ENCODE assay signal across 20 cellular contexts in the genomic region with DNA sequence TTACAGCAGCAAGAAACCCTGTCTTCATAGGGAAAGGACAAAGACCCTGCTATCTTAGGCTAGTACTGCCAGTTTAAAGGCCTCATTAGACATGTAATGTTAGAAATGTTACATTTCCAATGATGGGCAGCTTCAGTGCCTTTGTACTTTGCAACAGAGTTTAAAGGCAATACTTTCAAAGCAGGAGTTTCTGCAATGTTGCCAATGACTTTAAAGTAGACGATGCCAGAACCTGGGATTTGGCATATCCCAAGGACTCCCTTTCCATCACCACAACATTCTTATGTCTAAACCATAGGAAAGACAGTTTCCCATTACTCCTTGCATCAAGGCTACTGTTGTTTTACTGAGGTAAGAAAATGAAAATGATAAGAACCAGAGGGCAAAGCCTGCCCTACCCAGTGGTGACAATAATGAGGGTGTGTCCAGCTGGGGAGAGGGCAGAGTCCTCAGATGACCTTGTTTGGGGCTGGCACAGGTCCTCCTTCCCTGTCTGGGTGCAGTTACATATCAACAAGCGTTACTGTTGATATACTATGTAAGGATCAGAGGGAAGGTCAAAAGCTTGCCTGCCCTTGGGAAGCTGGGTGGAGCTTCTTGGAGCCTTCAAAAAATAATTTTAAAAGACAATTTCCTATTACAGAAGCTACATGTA. TPM values are rescaled to one million over a fixed set of nuclear protein-coding genes. Genes with fewer than 3 reads are reported as not detected.
DNase-seq lines count a peak whose midpoint lies in the region; ATAC-seq, FAIRE-seq and TF ChIP-seq lines count a peak whose summit lies in the region.
"Had no signal": no experiment of that assay in that cellular context is flagged by ENCODE, and none has a peak within 500 bp of the region (broad histone marks: within the 10 kb centered on the region; RNA-seq: fewer than 3 reads in every experiment).

No MANE protein-coding gene starts in this region.

- no peak overlapping the region for H3K9ac ChIP-seq in duodenal mucosa (ENCODE audit: low read depth in 1 of 2, low read length in 2 of 2)
- no peak overlapping the region for H3K9ac ChIP-seq in liver (ENCODE audit: low read depth in 1 of 2, low read length in 2 of 2)

- peaks cover 0 to 11% (median 0%) of the 10 kb centered on the region in 4 donors for H3K4me1 ChIP-seq in Peyer's patch
- H3K4me1 ChIP-seq in duodenal mucosa (ENCODE audit: control insufficient read depth in 1 of 2, insufficient read depth in 2 of 2, low read length in 2 of 2), result peaks cover 14 to 20% of the 10 kb centered on the region in 2 donors
- peaks cover 2 to 12% (median 9%) of the 10 kb centered on the region in 4 donors for H3K4me1 ChIP-seq in liver (ENCODE audit: control insufficient read depth in 4 of 4, insufficient read depth in 4 of 4, low read length in 3 of 4)
- H3K4me1 ChIP-seq in small intestine (ENCODE audit: control insufficient read depth in 2 of 2, insufficient read depth in 1 of 2, low read depth in 1 of 2, low read length in 1 of 2), result peaks cover 0 to 7% of the 10 kb centered on the region in 2 donors
- no peaks in the 10 kb centered on the region for H3K4me1 ChIP-seq in effector memory CD4-positive, alpha-beta T cell (ENCODE audit: control insufficient read depth, insufficient read depth, low read length, poor library complexity, severe bottlenecking)
- H3K4me1 ChIP-seq: Caco-2 had no signal

- intact Hi-C loops in lower leg skin (cut with DNase I; ENCODE audit: low total_unique reads), result no loop called here

- TF ChIP-seq CTCF in Peyer's patch (IDR thresholded peaks at IDR 0.05) (no peak), liver (IDR thresholded peaks at IDR 0.05; ENCODE audit: low read depth, low read length, missing input control) (no peak), lower leg skin (IDR thresholded peaks at IDR 0.05) (no peak)

- H3K27me3 ChIP-seq in Peyer's patch, result no peaks in the 10 kb centered on the region
- no peaks in the 10 kb centered on the region for H3K27me3 ChIP-seq in duodenal mucosa (ENCODE audit: control insufficient read depth in 1 of 2, insufficient read depth in 2 of 2, low read length in 2 of 2)
- no peaks in the 10 kb centered on the region for H3K27me3 ChIP-seq in liver (ENCODE audit: control insufficient read depth in 4 of 4, insufficient read depth in 4 of 4, low read length in 3 of 4)
- H3K27me3 ChIP-seq in small intestine (ENCODE audit: control insufficient read depth in 2 of 2, insufficient read depth in 2 of 2, low read length in 2 of 2), result no peaks in the 10 kb centered on the region
- no peaks in the 10 kb centered on the region for H3K27me3 ChIP-seq in effector memory CD4-positive, alpha-beta T cell (replicated peaks; ENCODE audit: control insufficient read depth, insufficient read depth, low read length, poor library complexity, severe bottlenecking)

- TF ChIP-seq RAD21 in liver (IDR thresholded peaks at IDR 0.05), result peak; percentile 19 to 24

- FAIRE-seq in small intestine (lab: Jason Lieb, UNC), result no peak
- FAIRE-seq: GM12878 had no signal

- H3K9me3 ChIP-seq in Peyer's patch, result no peaks in the 10 kb centered on the region
- no peaks in the 10 kb centered on the region for H3K9me3 ChIP-seq in duodenal mucosa (ENCODE audit: control insufficient read depth in 1 of 2, low read length in 2 of 2)
- H3K9me3 ChIP-seq in liver (ENCODE audit: control insufficient read depth in 4 of 4, low read length in 3 of 4), result no peaks in the 10 kb centered on the region
- H3K9me3 ChIP-seq in small intestine (ENCODE audit: control insufficient read depth, low read depth), result no peaks in the 10 kb centered on the region
- no peaks in the 10 kb centered on the region for H3K9me3 ChIP-seq in effector memory CD4-positive, alpha-beta T cell (ENCODE audit: control insufficient read depth, low read length)
- H3K9me3 ChIP-seq: Caco-2 had no signal

- 29% methylated on average over 2 of the region's 2 CpGs for WGBS in liver
- WGBS in small intestine, 3 donors, result 10 to 62% (median 44%) methylated on average over 2 of the region's 2 CpGs
- 73 to 79% methylated on average over 2 of the region's 2 CpGs for WGBS in lower leg skin, 2 donors

- H3K4me3 ChIP-seq in Peyer's patch, result no peak overlapping the region
- no peak overlapping the region for H3K4me3 ChIP-seq in duodenal mucosa (ENCODE audit: low read depth in 1 of 2, low read length in 2 of 2)
- H3K4me3 ChIP-seq in liver (ENCODE audit: low read depth in 1 of 3, low read length in 3 of 3), result no peak overlapping the region
- no peak overlapping the region for H3K4me3 ChIP-seq in small intestine (ENCODE audit: low read depth in 1 of 2, low read length in 2 of 2)
- no peak overlapping the region for H3K4me3 ChIP-seq in lower leg skin (ENCODE audit: low read depth, poor library complexity, severe bottlenecking)
- no peak overlapping the region for H3K4me3 ChIP-seq in effector memory CD4-positive, alpha-beta T cell (ENCODE audit: insufficient read depth, low read depth, low read length, poor library complexity, severe bottlenecking)
- H3K4me3 ChIP-seq: GM12878 had no signal

- H3K36me3 ChIP-seq in Peyer's patch, result no peaks in the 10 kb centered on the region
- H3K36me3 ChIP-seq in duodenal mucosa (ENCODE audit: control insufficient read depth in 1 of 2, insufficient read depth in 2 of 2, low read length in 2 of 2), result no peaks in the 10 kb centered on the region
- peaks cover 0 to 3% (median 0%) of the 10 kb centered on the region in 4 donors for H3K36me3 ChIP-seq in liver (ENCODE audit: control insufficient read depth in 4 of 4, insufficient read depth in 3 of 4, low read depth in 1 of 4, low read length in 3 of 4)
- H3K36me3 ChIP-seq in small intestine (ENCODE audit: control insufficient read depth in 2 of 2, insufficient read depth in 2 of 2, low read length in 2 of 2), result no peaks in the 10 kb centered on the region
- H3K36me3 ChIP-seq in effector memory CD4-positive, alpha-beta T cell (ENCODE audit: control insufficient read depth, insufficient read depth, low read length), result no peaks in the 10 kb centered on the region

- peak overlapping the region in 2 of 4 donors; percentile 26 to 66 for H3K27ac ChIP-seq in Peyer's patch
- H3K27ac ChIP-seq in duodenal mucosa (ENCODE audit: low read depth, low read length), result peak overlapping the region; percentile 21
- no peak overlapping the region for H3K27ac ChIP-seq in liver (ENCODE audit: low read depth in 1 of 2, low read length in 2 of 2)
- peak overlapping the region; percentile 42 to 68 for H3K27ac ChIP-seq in small intestine (ENCODE audit: low read depth in 1 of 2, low read length in 1 of 2)
- H3K27ac ChIP-seq in effector memory CD4-positive, alpha-beta T cell (ENCODE audit: insufficient read depth, low read length, poor library complexity, severe bottlenecking), result no peak overlapping the region

- TF ChIP-seq POLR2A in Peyer's patch (IDR thresholded peaks at IDR 0.05), result no peak
- no peak for TF ChIP-seq POLR2A in lower leg skin (IDR thresholded peaks at IDR 0.05)

- DNase-seq in Peyer's patch, result peak in 2 of 3 donors; percentile 78 to 83
- peak; percentile 95 for DNase-seq in small intestine
- DNase-seq in lower leg skin (ENCODE audit: low spot score in 2 of 2), result no peak
- no peak for DNase-seq in effector memory CD4-positive, alpha-beta T cell
- DNase-seq: AML-193, Caco-2, DMS79, GOT3, NCI-H1417 treated with DMSO at 0.1 percent for 48 hours, NCI-H2029, NCI-H2171 treated with DMSO at 0.1 percent for 48 hours, NCI-H82, SHP77 treated with DMSO at 0.1 percent for 48 hours had no signal

- no peak for ATAC-seq in GM21423 (IDR thresholded peaks at IDR 0.05; ENCODE audit: unreplicated experiment)
- no peak for ATAC-seq in HG02763 (IDR thresholded peaks at IDR 0.05; ENCODE audit: unreplicated experiment)
- ATAC-seq: GM12878 had no signal

TF ChIP-seq in liver, 16 proteins besides CTCF, POLR2A, EP300 and RAD21:
- TF ChIP-seq HNF4A (conservative IDR thresholded peaks at IDR 0.05) (peak; percentile 54 to 63), RXRA (IDR thresholded peaks at IDR 0.05) (peak; percentile 92 to 96), GABPA (IDR thresholded peaks at IDR 0.05 in 1 of 2, conservative IDR thresholded peaks at IDR 0.05 in 1 of 2) (no peak), YY1 (IDR thresholded peaks at IDR 0.05) (peak; percentile 22), EGR1 (IDR thresholded peaks at IDR 0.05; ENCODE audit: low read depth in 2 of 2) (no peak), SP1 (IDR thresholded peaks at IDR 0.05) (peak; percentile 56)
- TF ChIP-seq, protein P1, sequence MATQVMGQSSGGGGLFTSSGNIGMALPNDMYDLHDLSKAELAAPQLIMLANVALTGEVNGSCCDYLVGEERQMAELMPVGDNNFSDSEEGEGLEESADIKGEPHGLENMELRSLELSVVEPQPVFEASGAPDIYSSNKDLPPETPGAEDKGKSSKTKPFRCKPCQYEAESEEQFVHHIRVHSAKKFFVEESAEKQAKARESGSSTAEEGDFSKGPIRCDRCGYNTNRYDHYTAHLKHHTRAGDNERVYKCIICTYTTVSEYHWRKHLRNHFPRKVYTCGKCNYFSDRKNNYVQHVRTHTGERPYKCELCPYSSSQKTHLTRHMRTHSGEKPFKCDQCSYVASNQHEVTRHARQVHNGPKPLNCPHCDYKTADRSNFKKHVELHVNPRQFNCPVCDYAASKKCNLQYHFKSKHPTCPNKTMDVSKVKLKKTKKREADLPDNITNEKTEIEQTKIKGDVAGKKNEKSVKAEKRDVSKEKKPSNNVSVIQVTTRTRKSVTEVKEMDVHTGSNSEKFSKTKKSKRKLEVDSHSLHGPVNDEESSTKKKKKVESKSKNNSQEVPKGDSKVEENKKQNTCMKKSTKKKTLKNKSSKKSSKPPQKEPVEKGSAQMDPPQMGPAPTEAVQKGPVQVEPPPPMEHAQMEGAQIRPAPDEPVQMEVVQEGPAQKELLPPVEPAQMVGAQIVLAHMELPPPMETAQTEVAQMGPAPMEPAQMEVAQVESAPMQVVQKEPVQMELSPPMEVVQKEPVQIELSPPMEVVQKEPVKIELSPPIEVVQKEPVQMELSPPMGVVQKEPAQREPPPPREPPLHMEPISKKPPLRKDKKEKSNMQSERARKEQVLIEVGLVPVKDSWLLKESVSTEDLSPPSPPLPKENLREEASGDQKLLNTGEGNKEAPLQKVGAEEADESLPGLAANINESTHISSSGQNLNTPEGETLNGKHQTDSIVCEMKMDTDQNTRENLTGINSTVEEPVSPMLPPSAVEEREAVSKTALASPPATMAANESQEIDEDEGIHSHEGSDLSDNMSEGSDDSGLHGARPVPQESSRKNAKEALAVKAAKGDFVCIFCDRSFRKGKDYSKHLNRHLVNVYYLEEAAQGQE (IDR thresholded peaks at IDR 0.05), result no peak

RNA-seq across cellular contexts. Expression of gene MLANA, which starts 27.5 kb away (rescaled TPM):
- total RNA-seq in Peyer's patch, result not detected
- total RNA-seq in liver, result under 1 TPM; 0.05 to 0.25 TPM
- under 1 TPM; 0.07 to 0.29 TPM for polyA plus RNA-seq in liver
- polyA plus RNA-seq in small intestine, result not detected
- 10 to 100 TPM in 2 of 4 donors, 1 to 10 TPM in 2; 6.3 to 20.1 (median 12.3) TPM for total RNA-seq in lower leg skin
- total RNA-seq: Caco-2, G401, NCI-H460 had no signal

RNA-seq across cellular contexts. Expression of gene ERMP1, which starts 30.3 kb away (rescaled TPM):
- total RNA-seq in Peyer's patch, result 10 to 100 TPM; 20.8 to 23.2 (median 22.0) TPM
- 10 to 100 TPM; 14.7 to 19.5 TPM for total RNA-seq in liver
- polyA plus RNA-seq in liver, result 1 to 10 TPM; 2.7 to 4.6 TPM
- polyA plus RNA-seq in small intestine, result 1 to 10 TPM; 2.0 to 8.1 (median 2.2) TPM
- total RNA-seq in lower leg skin, result 10 to 100 TPM; 16.4 to 24.6 (median 21.7) TPM

Comparison
In these comparisons a context has a peak if more than half of its experiments do, and no peak if none do; other contexts are left out.
1. DNase-seq: peak in Peyer's patch (2 of 3) and small intestine (single experiment); none in lower leg skin (0 of 2) and effector memory CD4-positive, alpha-beta T cell (0 of 3).
2. H3K27ac ChIP-seq: peak in duodenal mucosa (single experiment) and small intestine (2 of 2); none in liver (0 of 2) and effector memory CD4-positive, alpha-beta T cell (single experiment).
3. RNA of gene MLANA, which starts 27.5 kb away (total RNA-seq): 6.3 to 20.1 TPM in lower leg skin; 0.05 to 0.25 TPM in liver and not detected in Peyer's patch; every median in the first group is over 4 times any median in the second.